Comparison of ENCODE assay signal across 9 cellular contexts in the genomic region with DNA sequence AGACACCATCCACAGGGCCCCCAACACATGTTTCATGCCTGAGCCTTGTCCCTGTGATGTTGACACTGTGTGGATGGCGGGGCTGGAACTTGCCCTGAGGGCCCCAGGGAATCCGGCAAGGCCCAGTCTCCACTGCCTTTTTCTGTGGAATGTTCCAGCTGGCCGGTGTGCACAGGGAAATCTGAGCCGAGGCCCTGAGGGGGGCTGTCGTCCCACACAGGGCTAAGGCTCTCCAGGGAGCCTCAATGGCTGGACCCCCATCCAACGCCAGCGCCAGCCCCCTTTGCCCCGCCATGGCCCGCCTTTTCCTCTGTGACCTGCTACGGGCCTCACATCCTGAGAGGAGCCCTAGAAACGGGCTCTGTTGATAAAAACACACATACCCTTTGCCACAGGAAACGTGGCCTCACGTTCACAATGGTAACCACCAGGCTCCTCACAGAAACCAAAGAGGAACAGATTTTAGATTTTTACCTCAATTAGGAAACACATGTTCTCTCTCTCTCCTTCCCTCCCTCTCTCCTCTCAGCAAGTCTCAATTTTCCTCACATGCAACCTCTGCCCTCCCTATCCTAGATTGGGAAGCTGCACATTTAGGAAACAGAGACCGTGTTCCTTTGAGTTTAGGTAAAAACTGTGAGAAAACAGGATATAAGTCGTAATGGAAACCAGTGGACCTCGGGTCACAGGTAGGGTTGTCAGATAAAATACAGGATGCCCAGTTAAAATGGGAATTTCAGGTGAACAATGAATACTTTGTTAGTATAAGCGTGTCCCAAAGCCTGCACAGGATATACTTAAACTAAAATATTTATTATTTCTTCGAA. TPM values are rescaled to one million over a fixed set of nuclear protein-coding genes. Genes with fewer than 3 reads are reported as not detected.
DNase-seq lines count a peak whose midpoint lies in the region; ATAC-seq lines count a peak whose summit lies in the region.
"Had no signal": no experiment of that assay in that cellular context is flagged by ENCODE, and none has a peak within 500 bp of the region (broad histone marks: within the 10 kb centered on the region; RNA-seq: fewer than 3 reads in every experiment).

No MANE protein-coding gene starts in this region.

- H3K9me3 ChIP-seq in KOPT-K1 (ENCODE audit: insufficient read depth, low read length, poor library complexity, severe bottlenecking): no peaks in the 10 kb centered on the region
- no peaks in the 10 kb centered on the region for H3K9me3 ChIP-seq in MG63

- peak; percentile 29 for ATAC-seq in left colon
- ATAC-seq in stimulated activated naive CD8-positive, alpha-beta T cell treated with anti-CD3 and anti-CD28 coated beads, Interleukin-15, Interleukin-2, amounts not matched to agents 100 U/mL and 50 U/mL, for 24 hours: peak; percentile 60
- ATAC-seq in GM18873 (IDR thresholded peaks at IDR 0.05; ENCODE audit: low FRiP score, unreplicated experiment): no peak
- ATAC-seq: K562 had no signal

- H3K27ac ChIP-seq in KOPT-K1 (ENCODE audit: low read depth, low read length, poor library complexity, severe bottlenecking): peak overlapping the region; percentile 53

- intact Hi-C loops in left colon (cut with DNase I, micrococcal nuclease): no loop called here

- peak; percentile 74 for DNase-seq in activated T-cell treated with anti-CD3 and anti-CD28 coated beads, Interleukin-2, amount 50 U/mL, for 1 hour
- DNase-seq in left colon (no peak), H4 (ENCODE audit: low spot score) (no peak), DMS53 treated with DMSO at 0.1 percent for 48 hours (lab: John Stamatoyannopoulos, UW; ENCODE audit: unreplicated experiment) (no peak), MG63 (no peak)
- peak; percentile 73 for DNase-seq in stimulated activated naive CD8-positive, alpha-beta T cell treated with anti-CD3 and anti-CD28 coated beads, Interleukin-15, Interleukin-2, amounts not matched to agents 100 U/mL and 50 U/mL, for 24 hours

- no peaks in the 10 kb centered on the region for H3K36me3 ChIP-seq in KOPT-K1 (ENCODE audit: insufficient read depth, low read length)
- H3K36me3 ChIP-seq in MG63: no peaks in the 10 kb centered on the region

- H3K27me3 ChIP-seq in MG63: peaks cover 7% of the 10 kb centered on the region; the same call in 1 of the 2 replicates

- H3K4me3 ChIP-seq in MG63: no peak overlapping the region
- H3K4me3 ChIP-seq: K562 had no signal

RNA-seq across cellular contexts. Expression of gene ZNF831, which starts 13.7 kb away (rescaled TPM):
- total RNA-seq in left colon: under 1 TPM; 0.15 to 0.61 TPM
- not detected in 2 replicates for total RNA-seq in H4 (2014; rRNA removed; shearing (Covaris generic))
- not detected in 2 replicates for total RNA-seq in MG63 (2014; rRNA removed; shearing (Covaris generic); ENCODE audit: low replicate concordance)
- total RNA-seq: K562 had no signal

Comparison
In these comparisons a context has a peak if more than half of its experiments do, and no peak if none do; other contexts are left out.
1. DNase-seq: peak in activated T-cell treated with anti-CD3 and anti-CD28 coated beads, Interleukin-2, amount 50 U/mL, for 1 hour (single experiment) and stimulated activated naive CD8-positive, alpha-beta T cell treated with anti-CD3 and anti-CD28 coated beads, Interleukin-15, Interleukin-2, amounts not matched to agents 100 U/mL and 50 U/mL, for 24 hours (single experiment); none in left colon (0 of 2), H4 (single experiment), DMS53 treated with DMSO at 0.1 percent for 48 hours (single experiment) and MG63 (single experiment).